Comparison of ENCODE assay signal across 8 cellular contexts in genomic region chr15:60591491-60592385, GRCh38.
DNase-seq lines count a peak whose midpoint lies in the region; ATAC-seq, FAIRE-seq and TF ChIP-seq lines count a peak whose summit lies in the region.

No MANE protein-coding gene starts in this region.

- DNase-seq in A549 (ENCODE audit: low read depth in 1 of 2, low spot score in 1 of 2) (peak; percentile 21 to 25), SK-MEL-5 (ENCODE audit: low read depth, low spot score) (peak; percentile 32), body of pancreas (peak; percentile 54 to 62 (median 60)), iPS-NIHi11 (ENCODE audit: low spot score) (peak; percentile 63), skeletal muscle cell (ENCODE audit: low read depth) (no peak), GOT3 (lab: John Stamatoyannopoulos, UW) (no peak)

- POLR2A ChIA-PET in A549 (lab: Yijun Ruan, JAX), result no interaction called here

- CTCF ChIA-PET in A549 (lab: Yijun Ruan, JAX), result interaction anchor here (0.9 to 8.1 kb wide), 3 partner anchors 14 to 464 kb away, joined by 3 to 110 read pairs (median 4); no protein-coding TSS in a partner anchor

- in situ Hi-C loops in SK-MEL-5 (cut with HindIII; ENCODE audit: low pct_unique_long_range_greater_than_20kb, low sequenced_read_pairs), result no loop called here

- no peak for TF ChIP-seq EP300 in A549 (IDR thresholded peaks at IDR 0.05)

- TF ChIP-seq POLR2A in A549 (IDR thresholded peaks at IDR 0.05; ENCODE audit: low read length) (no peak), body of pancreas (IDR thresholded peaks at IDR 0.05) (peak in 1 of 3 donors; percentile 22)

- H3K9me3 ChIP-seq in A549 (0 out of 3 replicates have a peak, but pooled peaks cover 7% of the 10 kb centered on the region), body of pancreas (no peaks in the 10 kb centered on the region)

- H3K4me1 ChIP-seq in A549 (peaks cover 21% of the 10 kb centered on the region), body of pancreas (peaks cover 41% of the 10 kb centered on the region)

- intact Hi-C loops in body of pancreas (cut with DNase I), result no loop called here

- no peaks in the 10 kb centered on the region for H3K27me3 ChIP-seq in body of pancreas

- TF ChIP-seq CTCF in A549 (IDR thresholded peaks at IDR 0.05) (no peak), body of pancreas (IDR thresholded peaks at IDR 0.05) (no peak)

- ATAC-seq in A549 (peak; percentile 65 to 74), GM18511 (IDR thresholded peaks at IDR 0.05; ENCODE audit: unreplicated experiment) (peak; percentile 38), HG02970 (IDR thresholded peaks at IDR 0.05; ENCODE audit: low FRiP score, unreplicated experiment) (peak; percentile 29), body of pancreas (peak; percentile 49)

- peak overlapping the region; percentile 100 for H3K4me2 ChIP-seq in A549

- no peak for TF ChIP-seq RAD21 in A549 (conservative IDR thresholded peaks at IDR 0.05 in 1 of 2, IDR thresholded peaks at IDR 0.05 in 1 of 2)

- 1% methylated on average over 34 of the region's 112 CpGs for WGBS in A549 (ENCODE audit: missing lambda C conversion rate)
- WGBS in body of pancreas, 2 donors, result 0 to 1% methylated on average over 18 to 70 of the region's 112 CpGs

- H3K36me3 ChIP-seq in body of pancreas (replicated peaks in 1 of 2; ENCODE audit: insufficient read depth in 1 of 2, low read depth in 2 of 2), result no peaks in the 10 kb centered on the region

- FAIRE-seq in A549 (lab: Jason Lieb, UNC), result no peak

- H3K27ac ChIP-seq in A549, result peak overlapping the region in 1 of 2 experiments; percentile 3; a peak in 1 of 6 replicates
- peak overlapping the region; percentile 87 to 98 (median 93) for H3K27ac ChIP-seq in body of pancreas

- H3K4me3 ChIP-seq in A549, result peak overlapping the region; percentile 58
- H3K4me3 ChIP-seq in body of pancreas, result peak overlapping the region; percentile 56 to 62
- peak overlapping the region; percentile 79 for H3K4me3 ChIP-seq in skeletal muscle cell (ENCODE audit: low read depth, low read length)

TF ChIP-seq in A549, 52 proteins besides CTCF, POLR2A, EP300 and RAD21:
- TF ChIP-seq, protein P1, sequence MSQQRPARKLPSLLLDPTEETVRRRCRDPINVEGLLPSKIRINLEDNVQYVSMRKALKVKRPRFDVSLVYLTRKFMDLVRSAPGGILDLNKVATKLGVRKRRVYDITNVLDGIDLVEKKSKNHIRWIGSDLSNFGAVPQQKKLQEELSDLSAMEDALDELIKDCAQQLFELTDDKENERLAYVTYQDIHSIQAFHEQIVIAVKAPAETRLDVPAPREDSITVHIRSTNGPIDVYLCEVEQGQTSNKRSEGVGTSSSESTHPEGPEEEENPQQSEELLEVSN (IDR thresholded peaks at IDR 0.05; ENCODE audit: borderline replicate concordance, low read depth), result 0 out of 2 replicates have a peak, but pooled peaks have one; percentile 6
- no peak for TF ChIP-seq BCL3 (IDR thresholded peaks at IDR 0.05)

Comparison
In these comparisons a context has a peak if more than half of its experiments do, and no peak if none do; other contexts are left out.
1. DNase-seq: peak in A549 (2 of 2), SK-MEL-5 (single experiment), body of pancreas (4 of 4) and iPS-NIHi11 (single experiment); none in skeletal muscle cell (single experiment) and GOT3 (single experiment).
2. Peak in every context shown above with its lines, with median percentiles within 50 percentile points of each other: ATAC-seq and H3K4me3 ChIP-seq.